ENCODE assay signal across 8 cellular contexts in the genomic region with DNA sequence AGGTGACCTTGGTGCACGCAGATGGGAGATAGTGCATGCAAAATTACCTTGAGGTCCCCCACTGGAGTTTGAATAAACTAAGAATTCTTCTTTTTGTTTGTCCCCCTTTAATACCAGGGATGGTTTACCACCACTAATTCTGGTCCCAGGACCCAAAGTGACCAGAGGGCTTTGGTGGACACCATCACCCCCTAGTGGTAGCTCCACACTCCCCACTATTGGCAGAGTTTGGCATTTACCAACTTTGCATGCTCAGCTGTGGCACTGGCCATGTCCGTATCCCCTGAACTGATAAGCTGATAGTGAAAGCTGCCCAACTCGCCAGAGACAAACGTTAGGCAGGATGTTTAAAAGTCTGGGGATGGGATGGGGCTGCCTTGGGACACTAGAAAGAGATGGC. TPM values are rescaled to one million over a fixed set of nuclear protein-coding genes. Genes with fewer than 3 reads are reported as not detected.
DNase-seq lines count a peak whose midpoint lies in the region; ATAC-seq, FAIRE-seq and TF ChIP-seq lines count a peak whose summit lies in the region.

No MANE protein-coding gene starts in this region.

- H3K36me3 Mint-ChIP-seq in chondrocyte (ENCODE audit: low read depth) (no peaks in the 10 kb centered on the region), mesothelial cell of epicardium (no peaks in the 10 kb centered on the region)

- FAIRE-seq in GM12892 (lab: Jason Lieb, UNC), result no peak

- peaks cover 50% of the 10 kb centered on the region for H3K27me3 ChIP-seq in suprapubic skin

- TF ChIP-seq CTCF in chondrocyte (IDR thresholded peaks at IDR 0.05) (peak; percentile 67), mesothelial cell of epicardium (IDR thresholded peaks at IDR 0.05; ENCODE audit: unreplicated experiment) (peak; percentile 74), suprapubic skin (IDR thresholded peaks at IDR 0.05) (peak in 1 of 2 donors; percentile 34)

- H3K9me3 Mint-ChIP-seq in chondrocyte (ENCODE audit: low read depth) (no peaks in the 10 kb centered on the region), mesothelial cell of epicardium (no peaks in the 10 kb centered on the region)

- TF ChIP-seq POLR2A in GM12892 (IDR thresholded peaks at IDR 0.05; ENCODE audit: low read depth, low read length) (no peak), suprapubic skin (IDR thresholded peaks at IDR 0.05) (no peak)

- no peaks in the 10 kb centered on the region for H3K36me3 ChIP-seq in suprapubic skin

- H3K27ac ChIP-seq in suprapubic skin, result no peak overlapping the region

- H3K4me3 ChIP-seq in suprapubic skin, result no peak overlapping the region

- peaks cover 60% of the 10 kb centered on the region for H3K27me3 Mint-ChIP-seq in chondrocyte (ENCODE audit: low read depth)
- H3K27me3 Mint-ChIP-seq in mesothelial cell of epicardium (ENCODE audit: low read depth), result peaks cover 74% of the 10 kb centered on the region

- 38% methylated on average over 4 of the region's 4 CpGs for WGBS in suprapubic skin

- ATAC-seq in GM21737 (IDR thresholded peaks at IDR 0.05; ENCODE audit: unreplicated experiment), result no peak

- H3K4me1 Mint-ChIP-seq in chondrocyte (ENCODE audit: low read depth) (peaks cover 3% of the 10 kb centered on the region), mesothelial cell of epicardium (peaks cover 12% of the 10 kb centered on the region)

- H3K27ac Mint-ChIP-seq in chondrocyte (ENCODE audit: unreplicated experiment) (no peak overlapping the region), mesothelial cell of epicardium (no peak overlapping the region)

- H3K9me3 ChIP-seq in suprapubic skin, result no peaks in the 10 kb centered on the region

- H3K4me1 ChIP-seq in suprapubic skin, result peaks cover 26% of the 10 kb centered on the region

- DNase-seq in AG08395 (ENCODE audit: low spot score), result peak; percentile 38
- peak; percentile 30 for DNase-seq in GM12892 (ENCODE audit: insufficient read length)
- DNase-seq in NCI-H2196 (lab: John Stamatoyannopoulos, UW; ENCODE audit: unreplicated experiment), result peak; percentile 88
- DNase-seq in chondrocyte (ENCODE audit: low spot score), result no peak
- peak in 1 of 2 experiments; percentile 53 for DNase-seq in mesothelial cell of epicardium (ENCODE audit: low spot score in 2 of 2, unreplicated experiment in 2 of 2)
- DNase-seq in ureter (ENCODE audit: low spot score), result no peak
- DNase-seq in suprapubic skin (ENCODE audit: low spot score in 2 of 2), result no peak

- TF ChIP-seq EP300 in suprapubic skin (IDR thresholded peaks at IDR 0.05), result no peak

- H3K4me3 Mint-ChIP-seq in chondrocyte (ENCODE audit: unreplicated experiment) (no peak overlapping the region), mesothelial cell of epicardium (no peak overlapping the region)

RNA-seq across cellular contexts. Expression of gene ASTN2, which starts 3.3 kb away (rescaled TPM):
- 7.0 TPM for polyA plus RNA-seq in GM12892 (2012; ENCODE audit: missing spikeins)
- 3.2 to 5.4 TPM (median 3.6 TPM) in 3 replicates for total RNA-seq in chondrocyte
- total RNA-seq in mesothelial cell of epicardium, result 10.8 to 12.2 TPM (median 10.8 TPM) in 3 replicates
- 19.6 TPM for total RNA-seq in ureter
- total RNA-seq in suprapubic skin, result 1 to 10 TPM; 2.0 to 6.9 (median 3.8) TPM

Comparison
In these comparisons a context has a peak if more than half of its experiments do, and no peak if none do; other contexts are left out.
1. DNase-seq: peak in AG08395 (single experiment), GM12892 (single experiment) and NCI-H2196 (single experiment); none in chondrocyte (single experiment), ureter (single experiment) and suprapubic skin (0 of 2).